17 cellular contexts compared by ENCODE assay signal in the genomic region with DNA sequence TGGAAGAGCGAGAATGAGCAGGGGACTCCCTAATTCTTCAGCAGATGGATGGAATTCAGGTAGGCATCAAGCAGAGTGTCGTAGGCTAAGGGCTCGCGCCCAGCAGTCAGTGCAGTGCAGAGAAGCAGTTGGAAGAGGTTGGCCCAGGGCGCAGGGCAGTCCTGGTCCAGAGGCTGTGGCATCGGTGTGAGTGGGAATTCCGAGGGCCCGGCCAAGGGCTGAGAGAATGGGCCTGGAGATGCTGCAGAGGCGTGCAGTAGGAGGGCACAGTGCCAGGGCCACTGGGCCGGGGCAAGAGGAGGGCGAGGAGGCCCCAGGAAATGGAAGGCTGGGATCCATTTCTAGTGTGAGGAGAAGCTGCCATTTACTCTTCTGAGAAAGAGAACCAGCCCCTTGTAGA.
DNase-seq lines count a peak whose midpoint lies in the region; ATAC-seq, FAIRE-seq and TF ChIP-seq lines count a peak whose summit lies in the region.
"Had no signal": no experiment of that assay in that cellular context is flagged by ENCODE, and none has a peak within 500 bp of the region (broad histone marks: within the 10 kb centered on the region; RNA-seq: fewer than 3 reads in every experiment).

No MANE protein-coding gene starts in this region.

- intact Hi-C loops in left ventricle myocardium superior (cut with micrococcal nuclease) (no loop called here), Right ventricle myocardium inferior (cut with DNase I) (loop anchor here (5.0 kb wide), 1 partner anchor 58 kb away; no protein-coding TSS in a partner anchor)

- H3K4me3 ChIP-seq in Peyer's patch, result no peak overlapping the region

- no peak overlapping the region for H3K27ac ChIP-seq in Peyer's patch

- H3K4me1 ChIP-seq in Peyer's patch, result peaks cover 0 to 32% (median 8%) of the 10 kb centered on the region in 4 donors

- no peak for TF ChIP-seq POLR2A in Peyer's patch (IDR thresholded peaks at IDR 0.05)

- DNase-seq in left ventricle myocardium superior, result peak; percentile 36
- no peak for DNase-seq in Right ventricle myocardium inferior (ENCODE audit: missing footprints)
- DNase-seq in Peyer's patch, result peak in 2 of 3 donors; percentile 9 to 44
- DNase-seq in mesenteric fat pad (ENCODE audit: low spot score), result peak; percentile 78
- no peak for DNase-seq in urothelium cell line (ENCODE audit: low spot score)
- DNase-seq: AML-193, amniotic stem cell, foreskin melanocyte, MM.1S, NCI-H1694, NCI-H345, SHP77 had no signal

- H3K9me3 ChIP-seq in Peyer's patch, result no peaks in the 10 kb centered on the region

- H3K36me3 ChIP-seq in Peyer's patch, result peaks cover 0 to 58% (median 0%) of the 10 kb centered on the region in 3 donors

- ATAC-seq in left ventricle myocardium superior (no peak), Right ventricle myocardium inferior (no peak), GM18873 (IDR thresholded peaks at IDR 0.05; ENCODE audit: low FRiP score, unreplicated experiment) (no peak), HG02870 (IDR thresholded peaks at IDR 0.05; ENCODE audit: unreplicated experiment) (no peak), HG02973 (IDR thresholded peaks at IDR 0.05; ENCODE audit: unreplicated experiment) (no peak)
- ATAC-seq: activated CD4-positive, CD25-positive, alpha-beta regulatory T cell treated with anti-CD3 and anti-CD28 coated beads, Interleukin-2, amount 50 U/mL, for 24 hours; naive thymus-derived CD8-positive, alpha-beta T cell had no signal

- no peaks in the 10 kb centered on the region for H3K27me3 ChIP-seq in Peyer's patch

- no peak for TF ChIP-seq CTCF in Peyer's patch (IDR thresholded peaks at IDR 0.05)

- peak; percentile 44 for FAIRE-seq in urothelium cell line (lab: Jason Lieb, UNC)

Comparison
In these comparisons a context has a peak if more than half of its experiments do, and no peak if none do; other contexts are left out.
1. DNase-seq: peak in left ventricle myocardium superior (single experiment), Peyer's patch (2 of 3) and mesenteric fat pad (single experiment); none in Right ventricle myocardium inferior (single experiment) and urothelium cell line (single experiment).